ENCODE assay signal across 20 cellular contexts in the genomic region with DNA sequence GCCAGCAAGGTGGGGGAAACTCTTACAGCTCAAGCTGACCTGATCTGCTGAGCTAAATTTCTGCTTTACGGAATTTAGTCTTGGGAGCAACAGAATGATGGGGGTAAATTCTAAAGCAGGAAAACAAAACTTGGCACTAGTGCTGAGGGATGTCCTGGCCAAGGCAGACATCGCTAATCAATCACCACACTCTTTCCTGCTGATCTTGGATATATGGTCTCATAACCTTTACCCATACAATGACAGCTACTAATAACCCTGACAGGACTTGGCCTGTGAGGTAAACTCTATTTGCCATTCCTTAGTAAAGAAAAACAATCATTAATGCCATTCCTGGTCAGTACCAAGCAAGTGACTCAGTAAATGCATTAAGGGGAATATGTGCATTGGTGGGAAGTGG. TPM values are rescaled to one million over a fixed set of nuclear protein-coding genes. Genes with fewer than 3 reads are reported as not detected.
DNase-seq lines count a peak whose midpoint lies in the region; ATAC-seq, FAIRE-seq and TF ChIP-seq lines count a peak whose summit lies in the region.
"Had no signal": no experiment of that assay in that cellular context is flagged by ENCODE, and none has a peak within 500 bp of the region (broad histone marks: within the 10 kb centered on the region; RNA-seq: fewer than 3 reads in every experiment).

No MANE protein-coding gene starts in this region.

- H3K27me3 ChIP-seq in MM.1S (replicated peaks; ENCODE audit: insufficient read depth, low read length): no peaks in the 10 kb centered on the region
- H3K27me3 ChIP-seq in pancreas: no peaks in the 10 kb centered on the region
- H3K27me3 ChIP-seq: spleen had no signal

- H3K27ac Mint-ChIP-seq in neural crest cell (ENCODE audit: unreplicated experiment): peak overlapping the region; percentile 87
- H3K27ac Mint-ChIP-seq: activated CD4-positive, alpha-beta T cell treated with anti-CD3 and anti-CD28 coated beads, Interleukin-2, amount 10 ng/mL, durations not matched to agents 7 days and 5 days; T-cell had no signal

- 93% methylated on average over 2 of the region's 2 CpGs for WGBS in A549 (ENCODE audit: missing lambda C conversion rate)
- WGBS in pancreas, 2 donors: 93 to 95% methylated on average over 2 of the region's 2 CpGs

- FAIRE-seq in A549 (lab: Jason Lieb, UNC) (no peak), pancreas (lab: Jason Lieb, UNC) (no peak)

- H3K27ac ChIP-seq in A549: no peak overlapping the region
- H3K27ac ChIP-seq in MM.1S (ENCODE audit: low read length): peak overlapping the region; percentile 97; the same call in 1 of the 2 replicates
- peak overlapping the region; percentile 83 for H3K27ac ChIP-seq in caudate nucleus (ENCODE audit: low read depth, low read length)
- H3K27ac ChIP-seq in pancreas: no peak overlapping the region
- H3K27ac ChIP-seq: lower lobe of right lung, thoracic aorta had no signal

- DNase-seq in A549 (ENCODE audit: low read depth in 1 of 2, low spot score in 1 of 2): no peak
- DNase-seq in MM.1S: no peak
- no peak for DNase-seq in caudate nucleus (lab: John Stamatoyannopoulos, UW)
- DNase-seq in neural crest cell (ENCODE audit: low read depth, low spot score): no peak
- DNase-seq in pancreas: no peak
- no peak for DNase-seq in NCI-H1048 (lab: John Stamatoyannopoulos, UW)
- no peak for DNase-seq in inferior parietal cortex (ENCODE audit: extremely low spot score)
- DNase-seq in cortex of kidney (lab: John Stamatoyannopoulos, UW): no peak
- DNase-seq: activated CD4-positive, alpha-beta T cell treated with anti-CD3 and anti-CD28 coated beads, Interleukin-2, amount 10 ng/mL, durations not matched to agents 7 days and 5 days; activated gamma-delta T cell; CD4-positive, alpha-beta memory T cell; effector memory CD4-positive, alpha-beta T cell; KBM-7; lower lobe of right lung; NCI-H1930; NCI-H446 treated with DMSO at 0.1 percent for 48 hours; posterior cingulate gyrus; spleen; T-cell had no signal

- TF ChIP-seq CTCF in A549 (IDR thresholded peaks at IDR 0.05): no peak
- TF ChIP-seq CTCF in MM.1S (IDR thresholded peaks at IDR 0.05; ENCODE audit: low read length): no peak
- no peak for TF ChIP-seq CTCF in neural crest cell (conservative IDR thresholded peaks at IDR 0.05)
- no peak for TF ChIP-seq CTCF in pancreas (IDR thresholded peaks at IDR 0.05)

- intact Hi-C loops in pancreas (cut with DNase I): no loop called here

- peaks cover 41% of the 10 kb centered on the region for H3K4me1 Mint-ChIP-seq in neural crest cell

- H3K9me3 ChIP-seq in A549: no peaks in the 10 kb centered on the region
- H3K9me3 ChIP-seq in MM.1S (replicated peaks; ENCODE audit: insufficient read depth, low read length): no peaks in the 10 kb centered on the region
- H3K9me3 ChIP-seq in pancreas: no peaks in the 10 kb centered on the region
- H3K9me3 ChIP-seq: lower lobe of right lung, thoracic aorta had no signal

- TF ChIP-seq POLR2A in A549 (IDR thresholded peaks at IDR 0.05; ENCODE audit: low read length): no peak

- POLR2A ChIA-PET in A549 (lab: Yijun Ruan, JAX): no interaction called here

- H3K9ac ChIP-seq in MM.1S (ENCODE audit: low read length): peak overlapping the region; percentile 2; the same call in 1 of the 2 replicates

- H3K36me3 ChIP-seq in MM.1S (replicated peaks; ENCODE audit: insufficient read depth, low read length) (no peaks in the 10 kb centered on the region), pancreas (no peaks in the 10 kb centered on the region)
- H3K36me3 ChIP-seq: lower lobe of right lung, spleen, thoracic aorta had no signal

- no peak overlapping the region for H2AFZ ChIP-seq in MM.1S (ENCODE audit: low read length)

- ATAC-seq in A549: no peak
- ATAC-seq in pancreas: no peak
- ATAC-seq: lower lobe of right lung, T-cell had no signal

- H3K4me3 ChIP-seq in A549 (no peak overlapping the region), MM.1S (ENCODE audit: low read length) (no peak overlapping the region), pancreas (no peak overlapping the region)
- H3K4me3 ChIP-seq: lower lobe of right lung, spleen, thoracic aorta had no signal

- CTCF ChIA-PET in A549 (lab: Yijun Ruan, JAX): interaction anchor here (1.1 to 2.0 kb wide), 6 partner anchors 13 to 145 kb away, joined by 3 to 6 read pairs (median 4); no protein-coding TSS in a partner anchor

- no peaks in the 10 kb centered on the region for H3K9me3 Mint-ChIP-seq in neural crest cell

- H3K4me1 ChIP-seq in A549: peaks cover 13% of the 10 kb centered on the region
- peaks cover 49% of the 10 kb centered on the region for H3K4me1 ChIP-seq in MM.1S (ENCODE audit: low read length)
- peaks cover 7 to 9% (median 7%) of the 10 kb centered on the region in 3 donors for H3K4me1 ChIP-seq in pancreas

- no peaks in the 10 kb centered on the region for H3K9me2 ChIP-seq in MM.1S (replicated peaks; ENCODE audit: insufficient read depth, low read length)

- H3K4me2 ChIP-seq in A549: peak overlapping the region; percentile 35; the same call in 2 of the 3 replicates
- peak overlapping the region; percentile 27; the same call in 1 of the 2 replicates for H3K4me2 ChIP-seq in MM.1S (ENCODE audit: low read depth, low read length)

- TF ChIP-seq RAD21 in A549 (conservative IDR thresholded peaks at IDR 0.05 in 1 of 2, IDR thresholded peaks at IDR 0.05 in 1 of 2): no peak

- TF ChIP-seq EP300 in A549 (IDR thresholded peaks at IDR 0.05): no peak

- H3K27me3 Mint-ChIP-seq in neural crest cell (ENCODE audit: low read depth): no peaks in the 10 kb centered on the region
- H3K27me3 Mint-ChIP-seq: activated CD4-positive, alpha-beta T cell treated with anti-CD3 and anti-CD28 coated beads, Interleukin-2, amount 10 ng/mL, durations not matched to agents 7 days and 5 days; CD4-positive, alpha-beta memory T cell; T-cell had no signal

- H3K36me3 Mint-ChIP-seq in neural crest cell (ENCODE audit: low read depth): no peaks in the 10 kb centered on the region

- H4K20me1 ChIP-seq in MM.1S (ENCODE audit: insufficient read depth, low read length): no peaks in the 10 kb centered on the region

- peaks cover 40% of the 10 kb centered on the region for H3F3A ChIP-seq in MM.1S (ENCODE audit: insufficient read depth, low read length)

- no peak overlapping the region for H3K4me3 Mint-ChIP-seq in neural crest cell
- H3K4me3 Mint-ChIP-seq: activated CD4-positive, alpha-beta T cell treated with anti-CD3 and anti-CD28 coated beads, Interleukin-2, amount 10 ng/mL, durations not matched to agents 7 days and 5 days; CD4-positive, alpha-beta memory T cell; T-cell had no signal

- peaks cover 83% of the 10 kb centered on the region for H3K79me2 ChIP-seq in MM.1S (ENCODE audit: low read length)

TF ChIP-seq in A549, 52 proteins besides CTCF, POLR2A, EP300 and RAD21:
- TF ChIP-seq RFX5 (IDR thresholded peaks at IDR 0.05) (no peak), TP53 (CRISPR knock-in tag; IDR thresholded peaks at IDR 0.05) (no peak), JUN (IDR thresholded peaks at IDR 0.05) (no peak), TFCP2L1 (CRISPR knock-in tag; IDR thresholded peaks at IDR 0.05) (no peak), ESRRA (IDR thresholded peaks at IDR 0.05; ENCODE audit: borderline replicate concordance, low read length) (no peak), HEYL (CRISPR knock-in tag; IDR thresholded peaks at IDR 0.05) (no peak), FOSB (CRISPR knock-in tag; IDR thresholded peaks at IDR 0.05) (no peak), ZC3H11A (IDR thresholded peaks at IDR 0.05) (no peak), MAZ (IDR thresholded peaks at IDR 0.05; ENCODE audit: borderline replicate concordance, low read depth, low read length) (no peak), CHD4 (IDR thresholded peaks at IDR 0.05; ENCODE audit: borderline replicate concordance) (no peak), PHF8 (IDR thresholded peaks at IDR 0.05; ENCODE audit: borderline replicate concordance, low read depth) (no peak), BHLHE40 (IDR thresholded peaks at IDR 0.05; ENCODE audit: low read depth, low read length) (no peak), FOSL2 (IDR thresholded peaks at IDR 0.05) (no peak), FOSL2 (CRISPR knock-in tag; IDR thresholded peaks at IDR 0.05) (no peak), KDM5A (IDR thresholded peaks at IDR 0.05) (no peak)
- TF ChIP-seq, protein P1, sequence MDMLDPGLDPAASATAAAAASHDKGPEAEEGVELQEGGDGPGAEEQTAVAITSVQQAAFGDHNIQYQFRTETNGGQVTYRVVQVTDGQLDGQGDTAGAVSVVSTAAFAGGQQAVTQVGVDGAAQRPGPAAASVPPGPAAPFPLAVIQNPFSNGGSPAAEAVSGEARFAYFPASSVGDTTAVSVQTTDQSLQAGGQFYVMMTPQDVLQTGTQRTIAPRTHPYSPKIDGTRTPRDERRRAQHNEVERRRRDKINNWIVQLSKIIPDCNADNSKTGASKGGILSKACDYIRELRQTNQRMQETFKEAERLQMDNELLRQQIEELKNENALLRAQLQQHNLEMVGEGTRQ (IDR thresholded peaks at IDR 0.05): no peak
- TF ChIP-seq, protein P2, sequence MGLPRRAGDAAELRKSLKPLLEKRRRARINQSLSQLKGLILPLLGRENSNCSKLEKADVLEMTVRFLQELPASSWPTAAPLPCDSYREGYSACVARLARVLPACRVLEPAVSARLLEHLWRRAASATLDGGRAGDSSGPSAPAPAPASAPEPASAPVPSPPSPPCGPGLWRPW (IDR thresholded peaks at IDR 0.05): no peak
TF ChIP-seq in A549: peak in this region for 0.

RNA-seq across cellular contexts. Expression of gene PPARGC1B, which starts 51.5 kb away (rescaled TPM):
- polyA plus RNA-seq in A549 (2011; rRNA removed): 1.0 and 1.1 TPM in 2 replicates
- polyA plus RNA-seq in A549 (2012; cell fraction: cytosol; rRNA removed): 1.3 and 1.6 TPM in 2 replicates
- polyA plus RNA-seq in A549 (2012; cell fraction: nucleus; rRNA removed): 3.8 and 4.1 TPM in 2 replicates
- polyA plus RNA-seq in A549 (2017; fragmentation: RNase III; extraction: RNeasy Plus Mini Kit Qiagen cat#74134 plus additional on column Dnase treatment): 1.5 to 1.7 TPM (median 1.7 TPM) in 3 replicates
- polyA minus RNA-seq in A549 (2011; rRNA and poly(A)+ RNA removed): 2.4 and 4.5 TPM in 2 replicates
- total RNA-seq in neural crest cell: 1.5 and 2.1 TPM in 2 replicates
- 1 to 10 TPM; 1.1 to 2.4 (median 1.5) TPM for total RNA-seq in pancreas
- polyA plus RNA-seq in pancreas: 1 to 10 TPM in 1 of 2 donors, under 1 TPM in 1; 0.47 to 1.4 TPM

Comparison
In these comparisons a context has a peak if more than half of its experiments do, and no peak if none do; other contexts are left out.
1. H3K27ac ChIP-seq: peak in MM.1S (single experiment) and caudate nucleus (single experiment); none in A549 (0 of 2) and pancreas (0 of 4).